21 cellular contexts compared by ENCODE assay signal in the genomic region with DNA sequence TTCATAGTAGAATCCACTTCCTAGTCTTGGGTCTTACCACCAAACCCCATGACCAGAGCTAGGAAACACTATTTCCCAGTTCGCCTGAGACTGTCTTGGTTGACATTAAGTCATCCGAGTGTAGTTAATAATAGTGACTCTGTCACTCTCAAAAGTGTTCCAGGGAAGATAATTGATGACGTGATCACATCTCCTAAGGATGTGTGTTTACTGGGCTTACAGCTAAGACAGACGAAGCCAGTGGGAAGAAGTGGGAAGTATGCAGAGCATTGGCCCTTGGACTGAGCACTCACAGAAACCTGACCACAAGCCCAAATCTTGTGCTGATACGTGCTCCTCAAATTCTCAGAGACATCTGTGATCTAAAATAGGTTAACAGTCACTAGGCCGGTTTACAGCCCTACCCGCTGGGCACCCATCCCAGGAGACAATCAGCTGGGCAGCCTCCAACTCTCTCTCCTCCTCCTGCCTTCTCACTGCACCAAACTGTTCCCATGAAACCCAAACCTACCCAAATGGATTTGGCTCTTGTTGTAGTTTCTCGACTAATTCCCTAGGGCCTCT.
DNase-seq lines count a peak whose midpoint lies in the region; ATAC-seq and TF ChIP-seq lines count a peak whose summit lies in the region.
"Had no signal": no experiment of that assay in that cellular context is flagged by ENCODE, and none has a peak within 500 bp of the region (broad histone marks: within the 10 kb centered on the region; RNA-seq: fewer than 3 reads in every experiment).

No MANE protein-coding gene starts in this region.

- no peaks in the 10 kb centered on the region for H3K27me3 Mint-ChIP-seq in activated CD8-positive, alpha-beta T cell treated with anti-CD3 and anti-CD28 coated beads, Interleukin-2, amount 10 ng/mL, durations not matched to agents 7 days and 5 days (ENCODE audit: low read depth)
- H3K27me3 Mint-ChIP-seq: CD4-positive, alpha-beta memory T cell had no signal

- no peaks in the 10 kb centered on the region for H3K4me1 Mint-ChIP-seq in activated CD8-positive, alpha-beta T cell treated with anti-CD3 and anti-CD28 coated beads, Interleukin-2, amount 10 ng/mL, durations not matched to agents 7 days and 5 days (ENCODE audit: low read depth)
- H3K4me1 Mint-ChIP-seq: CD4-positive, alpha-beta memory T cell had no signal

- WGBS in heart right ventricle, 2 donors: 56 to 65% methylated on average over 8 of the region's 8 CpGs
- 57% methylated on average over 8 of the region's 8 CpGs for WGBS in prostate gland

- peaks cover 0 to 48% (median 23%) of the 10 kb centered on the region in 9 donors for H3K4me1 ChIP-seq in heart right ventricle
- no peaks in the 10 kb centered on the region for H3K4me1 ChIP-seq in prostate gland (replicated peaks)
- H3K4me1 ChIP-seq: gastroesophageal sphincter had no signal

- CTCF ChIA-PET in activated CD8-positive, alpha-beta T cell treated with anti-CD3 and anti-CD28 coated beads, Interleukin-2, amount 10 ng/mL, durations not matched to agents 7 days and 5 days (lab: Charles Lee): no interaction called here

- peak; percentile 63 to 80 (median 74) for ATAC-seq in heart right ventricle
- no peak for ATAC-seq in activated CD8-positive, alpha-beta T cell treated with anti-CD3 and anti-CD28 coated beads, Interleukin-2, amount 10 ng/mL, durations not matched to agents 7 days and 5 days
- ATAC-seq in HG03571 (IDR thresholded peaks at IDR 0.05; ENCODE audit: unreplicated experiment): no peak
- ATAC-seq: gastroesophageal sphincter, HCT116, Panc1, SK-N-SH treated with all-trans-retinoic acid at 6 μM for 48 hours had no signal

- no peak overlapping the region for H3K4me3 ChIP-seq in heart right ventricle
- no peak overlapping the region for H3K4me3 ChIP-seq in prostate gland
- H3K4me3 ChIP-seq: gastroesophageal sphincter had no signal

- POLR2A ChIA-PET in activated CD8-positive, alpha-beta T cell treated with anti-CD3 and anti-CD28 coated beads, Interleukin-2, amount 10 ng/mL, durations not matched to agents 7 days and 5 days (lab: Charles Lee): no interaction called here

- no peak overlapping the region for H3K4me3 Mint-ChIP-seq in activated CD8-positive, alpha-beta T cell treated with anti-CD3 and anti-CD28 coated beads, Interleukin-2, amount 10 ng/mL, durations not matched to agents 7 days and 5 days
- H3K4me3 Mint-ChIP-seq: CD4-positive, alpha-beta memory T cell; endodermal cell had no signal

- no peaks in the 10 kb centered on the region for H3K9me3 Mint-ChIP-seq in activated CD8-positive, alpha-beta T cell treated with anti-CD3 and anti-CD28 coated beads, Interleukin-2, amount 10 ng/mL, durations not matched to agents 7 days and 5 days (ENCODE audit: insufficient read depth)

- H3K9me3 ChIP-seq in heart right ventricle (no peaks in the 10 kb centered on the region), prostate gland (no peaks in the 10 kb centered on the region)
- H3K9me3 ChIP-seq: gastroesophageal sphincter had no signal

- H3K27ac ChIP-seq in C4-2B (peak overlapping the region; percentile 77), heart right ventricle (peak overlapping the region; percentile 14 to 74 (median 60)), prostate gland (no peak overlapping the region)
- H3K27ac ChIP-seq: gastroesophageal sphincter had no signal

- peak; percentile 11 for DNase-seq in NCI-H69 (lab: John Stamatoyannopoulos, UW)
- DNase-seq in heart right ventricle: peak; percentile 54 to 59
- peak; percentile 29 for DNase-seq in prostate gland (ENCODE audit: low spot score)
- DNase-seq in activated CD8-positive, alpha-beta T cell treated with anti-CD3 and anti-CD28 coated beads, Interleukin-2, amount 10 ng/mL, durations not matched to agents 7 days and 5 days: no peak
- DNase-seq in DMS153 treated with DMSO at 0.1 percent for 48 hours (lab: John Stamatoyannopoulos, UW; ENCODE audit: unreplicated experiment): no peak
- DNase-seq in putamen (ENCODE audit: low spot score): no peak
- DNase-seq: activated CD8-positive, alpha-beta memory T cell treated with anti-CD3 and anti-CD28 coated beads, Interleukin-2, amount 50 U/mL, for 48 hours; activated gamma-delta T cell treated with Interleukin-2 at 50 U/mL for 16 hours; amygdala; CD4-positive, alpha-beta memory T cell; DND-41; endodermal cell; NCI-H2029 treated with DMSO at 0.1 percent for 48 hours; stimulated activated naive CD4-positive, alpha-beta T cell treated with Interleukin-2 at 50 U/mL for 16 hours; T1000 had no signal

- H3K27me3 ChIP-seq in heart right ventricle (no peaks in the 10 kb centered on the region), prostate gland (replicated peaks; ENCODE audit: insufficient read depth) (no peaks in the 10 kb centered on the region)
- H3K27me3 ChIP-seq: gastroesophageal sphincter had no signal

- H3K36me3 ChIP-seq in heart right ventricle (no peaks in the 10 kb centered on the region), prostate gland (no peaks in the 10 kb centered on the region)
- H3K36me3 ChIP-seq: gastroesophageal sphincter had no signal

- H3K36me3 Mint-ChIP-seq in activated CD8-positive, alpha-beta T cell treated with anti-CD3 and anti-CD28 coated beads, Interleukin-2, amount 10 ng/mL, durations not matched to agents 7 days and 5 days (ENCODE audit: low read depth): no peaks in the 10 kb centered on the region
- H3K36me3 Mint-ChIP-seq: CD4-positive, alpha-beta memory T cell had no signal

- TF ChIP-seq CTCF in C4-2B (conservative IDR thresholded peaks at IDR 0.05): peak; percentile 5
- no peak for TF ChIP-seq CTCF in heart right ventricle (IDR thresholded peaks at IDR 0.05)
- no peak for TF ChIP-seq CTCF in prostate gland (IDR thresholded peaks at IDR 0.05)

- no peak overlapping the region for H3K27ac Mint-ChIP-seq in activated CD8-positive, alpha-beta T cell treated with anti-CD3 and anti-CD28 coated beads, Interleukin-2, amount 10 ng/mL, durations not matched to agents 7 days and 5 days
- H3K27ac Mint-ChIP-seq: CD4-positive, alpha-beta memory T cell; endodermal cell had no signal

- no peak for TF ChIP-seq POLR2A in prostate gland (IDR thresholded peaks at IDR 0.05)

- intact Hi-C loops in heart right ventricle (cut with DNase I): loop anchor here in 3 of 10 donors (10.0 kb wide), 3 partner anchors 52 to 312 kb away; partner anchors contain the start of gene TLE1 (in 2 of the 3)
- intact Hi-C loops in prostate gland (cut with DNase I): no loop called here

Comparison
In these comparisons a context has a peak if more than half of its experiments do, and no peak if none do; other contexts are left out.
1. H3K27ac ChIP-seq: peak in C4-2B (single experiment) and heart right ventricle (10 of 10); none in prostate gland (0 of 2).
2. DNase-seq: peak in NCI-H69 (single experiment), heart right ventricle (2 of 2) and prostate gland (single experiment); none in activated CD8-positive, alpha-beta T cell treated with anti-CD3 and anti-CD28 coated beads, Interleukin-2, amount 10 ng/mL, durations not matched to agents 7 days and 5 days (single experiment), DMS153 treated with DMSO at 0.1 percent for 48 hours (single experiment) and putamen (single experiment).
3. ATAC-seq: peak in heart right ventricle (8 of 8); none in activated CD8-positive, alpha-beta T cell treated with anti-CD3 and anti-CD28 coated beads, Interleukin-2, amount 10 ng/mL, durations not matched to agents 7 days and 5 days (single experiment) and HG03571 (single experiment).